Comparison of ENCODE assay signal across 33 cellular contexts in the genomic region with DNA sequence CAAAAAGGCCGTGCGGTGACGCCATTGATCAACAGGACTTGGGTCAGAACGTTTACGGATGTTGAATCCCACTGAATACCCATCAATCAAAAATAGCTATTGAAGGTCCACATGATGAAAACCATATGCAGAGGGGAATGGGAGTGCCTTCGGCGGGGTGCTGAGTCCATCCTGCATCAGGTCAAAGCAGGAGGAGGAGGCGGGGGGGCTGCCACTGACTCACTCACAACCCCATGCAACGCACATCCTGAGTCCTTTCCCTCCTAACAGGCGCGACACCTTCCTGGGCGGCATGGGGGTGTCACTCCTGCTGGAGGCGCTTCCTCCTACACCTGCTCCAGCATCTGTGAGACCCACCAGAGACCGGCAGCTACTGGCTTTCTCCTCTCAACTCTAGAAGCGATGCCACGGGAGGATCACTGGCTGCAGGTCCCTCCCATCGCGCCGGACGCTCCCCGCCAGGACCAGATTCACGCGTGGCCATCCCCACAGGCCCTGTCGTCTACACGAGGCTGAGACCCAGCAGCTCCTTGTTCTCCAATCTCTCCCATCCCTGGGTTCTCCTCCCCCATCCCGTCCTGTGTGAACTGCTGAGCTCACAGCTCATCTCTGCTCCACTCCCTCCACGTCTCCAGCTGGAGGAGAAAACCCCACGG.
DNase-seq lines count a peak whose midpoint lies in the region; ATAC-seq and TF ChIP-seq lines count a peak whose summit lies in the region.
"Had no signal": no experiment of that assay in that cellular context is flagged by ENCODE, and none has a peak within 500 bp of the region (broad histone marks: within the 10 kb centered on the region; RNA-seq: fewer than 3 reads in every experiment).

No MANE protein-coding gene starts in this region.

- no peak overlapping the region for H3K4ac ChIP-seq in IMR-90 (ENCODE audit: low read depth, low read length)

- H2AFZ ChIP-seq in IMR-90 (replicated peaks; ENCODE audit: low read length, poor library complexity): peak overlapping the region; percentile 67
- no peak overlapping the region for H2AFZ ChIP-seq in neural progenitor cell (replicated peaks)
- H2AFZ ChIP-seq: parathyroid adenoma had no signal

- intact Hi-C loops in IMR-90 (cut with micrococcal nuclease): no loop called here

- H3K9ac ChIP-seq in IMR-90 (ENCODE audit: low read depth, low read length) (no peak overlapping the region), neural progenitor cell (no peak overlapping the region)
- H3K9ac ChIP-seq: KMS-11, parathyroid adenoma had no signal

- no peak for TF ChIP-seq POLR2A in IMR-90 (IDR thresholded peaks at IDR 0.05; ENCODE audit: low read depth, low read length)

- H3K9me3 Mint-ChIP-seq in central memory CD8-positive, alpha-beta T cell: no peaks in the 10 kb centered on the region
- peaks cover 29% of the 10 kb centered on the region for H3K9me3 Mint-ChIP-seq in neural progenitor cell
- peaks cover 3% of the 10 kb centered on the region for H3K9me3 Mint-ChIP-seq in activated CD8-positive, alpha-beta memory T cell treated with anti-CD3 and anti-CD28 coated beads, Interleukin-2, amount 10 ng/mL, durations not matched to agents 7 days and 5 days (ENCODE audit: low read depth)
- H3K9me3 Mint-ChIP-seq in WTC11: peaks cover 15% of the 10 kb centered on the region

- no peak overlapping the region for H3K18ac ChIP-seq in IMR-90 (ENCODE audit: low read depth, low read length)

- DNase-seq in IMR-90 (no peak), neural progenitor cell (ENCODE audit: low spot score) (no peak), WTC11 (ENCODE audit: low spot score) (no peak), A172 (ENCODE audit: low spot score) (no peak)
- DNase-seq in central memory CD8-positive, alpha-beta T cell (ENCODE audit: low spot score in 2 of 2): no peak
- no peak for DNase-seq in activated CD8-positive, alpha-beta memory T cell treated with anti-CD3 and anti-CD28 coated beads, Interleukin-2, amount 10 ng/mL, durations not matched to agents 7 days and 5 days
- DNase-seq: activated CD4-positive, alpha-beta T cell treated with anti-CD3 and anti-CD28 coated beads, Interleukin-2, amount 50 U/mL, for 4 hours; activated CD4-positive, CD25-positive, alpha-beta regulatory T cell; activated naive CD4-positive, alpha-beta T cell treated with anti-CD3 and anti-CD28 coated beads, Interleukin-2, amount 50 U/mL, for 16 hours; BE2C; caudate nucleus; dermis blood vessel endothelial cell; HCEC 1CT; lower lobe of right lung; MM.1S; mucosa of descending colon; NCI-H1417 treated with DMSO at 0.1 percent for 48 hours; NCI-H2081 treated with DMSO at 0.1 percent for 48 hours; NCI-H446; nephron progenitor cell; RPMI8226; stimulated activated CD4-positive, alpha-beta T cell treated with anti-CD3 and anti-CD28 coated beads, Interleukin-12 subunit alpha, Interleukin-12 subunit beta, amount 100 ng/mL, for 4 hours; stimulated activated naive B cell treated with anti-CD40 and anti-IgM and Interleukin-4, amounts not matched to agents 10 μg/mL and 1 μg/mL and 100 μg/mL, for 72 hours; T-helper 1 cell had no signal

- CTCF ChIA-PET in IMR-90 (lab: Yijun Ruan, JAX) (no interaction called here), WTC11 (lab: Charles Lee) (no interaction called here)
- CTCF ChIA-PET in activated CD8-positive, alpha-beta memory T cell treated with anti-CD3 and anti-CD28 coated beads, Interleukin-2, amount 10 ng/mL, durations not matched to agents 7 days and 5 days (lab: Charles Lee): no interaction called here

- POLR2A ChIA-PET in IMR-90 (lab: Charles Lee; ENCODE audit: unreplicated experiment) (interaction anchor here (0.6 kb wide), 1 partner anchor 27 kb away, joined by 3 read pairs; no protein-coding TSS in a partner anchor), WTC11 (lab: Charles Lee) (no interaction called here)

- BruUV-seq in IMR-90 (replicated peaks; lab: Mats Ljungman, UMichigan): no TSS peak

- H2AK9ac ChIP-seq in IMR-90 (replicated peaks; ENCODE audit: low read depth, low read length, poor library complexity): peak overlapping the region; percentile 22

- H3K4me3 Mint-ChIP-seq in central memory CD8-positive, alpha-beta T cell: peak overlapping the region; percentile 31
- H3K4me3 Mint-ChIP-seq in neural progenitor cell (peak overlapping the region; percentile 41), WTC11 (no peak overlapping the region)
- no peak overlapping the region for H3K4me3 Mint-ChIP-seq in activated CD8-positive, alpha-beta memory T cell treated with anti-CD3 and anti-CD28 coated beads, Interleukin-2, amount 10 ng/mL, durations not matched to agents 7 days and 5 days
- H3K4me3 Mint-ChIP-seq: activated T-helper 1 cell treated with anti-CD3 and anti-CD28 coated beads, Interleukin-12 subunit alpha, Interleukin-12 subunit beta, Interleukin-2, Interleukin-4 antibody, amounts not matched to agents 30 ng/mL and 10 ng/mL and 1 ng/mL, durations not matched to agents 14 hours and 24 hours and 36 hours; nephron progenitor cell had no signal

- H3K4me1 ChIP-seq in IMR-90 (ENCODE audit: control insufficient read depth, insufficient read depth, low read length) (peaks cover 15% of the 10 kb centered on the region), neural progenitor cell (peaks cover 23% of the 10 kb centered on the region)
- H3K4me1 ChIP-seq: BE2C, lower lobe of right lung, parathyroid adenoma, right atrium auricular region had no signal

- ATAC-seq in IMR-90 (ENCODE audit: low read depth) (no peak), HG02973 (IDR thresholded peaks at IDR 0.05; ENCODE audit: unreplicated experiment) (no peak), WTC11 (no peak)
- peak; percentile 20 for ATAC-seq in central memory CD8-positive, alpha-beta T cell (replicated peaks; ENCODE audit: extremely low read depth, poor library complexity, severe bottlenecking)
- no peak for ATAC-seq in activated CD8-positive, alpha-beta memory T cell treated with anti-CD3 and anti-CD28 coated beads, Interleukin-2, amount 10 ng/mL, durations not matched to agents 7 days and 5 days
- ATAC-seq: A549; stimulated activated naive B cell treated with anti-CD40 and anti-IgM and Interleukin-4, amounts not matched to agents 10 μg/mL and 1 μg/mL and 100 μg/mL, for 72 hours had no signal

- no peaks in the 10 kb centered on the region for H3K79me1 ChIP-seq in IMR-90 (ENCODE audit: low read depth in 1 of 2, low read length in 2 of 2)

- WGBS in IMR-90 (ENCODE audit: extremely low coverage in 2 of 2, insufficient read length in 1 of 2), 2 experiments: 100% methylated on average over 2 of the region's 28 CpGs; no CpG with 5 or more reads in 1 of the 2 experiments

- H4K20me1 ChIP-seq in IMR-90 (ENCODE audit: insufficient read depth, low read length): no peaks in the 10 kb centered on the region
- H4K20me1 ChIP-seq in neural progenitor cell (ENCODE audit: low read depth): no peaks in the 10 kb centered on the region

- no peak overlapping the region for H3K56ac ChIP-seq in IMR-90 (ENCODE audit: extremely low read depth, insufficient read depth, low read length)

- TF ChIP-seq RAD21 in IMR-90 (IDR thresholded peaks at IDR 0.05; ENCODE audit: low read length): no peak

- H3K4me3 ChIP-seq in IMR-90 (ENCODE audit: insufficient read depth, low read depth, low read length) (no peak overlapping the region; the same call in 1 of the 2 replicates), neural progenitor cell (no peak overlapping the region)
- H3K4me3 ChIP-seq: A549, lower lobe of right lung, mucosa of descending colon, right atrium auricular region, SJSA1, thyroid gland had no signal

- H2BK20ac ChIP-seq in IMR-90 (ENCODE audit: low read depth, low read length): no peak overlapping the region

- no peak overlapping the region for H3K14ac ChIP-seq in IMR-90 (replicated peaks; ENCODE audit: low read depth, low read length)

- H4K8ac ChIP-seq in IMR-90 (ENCODE audit: low read depth in 2 of 2, low read length in 2 of 2): no peak overlapping the region

- H3K27ac ChIP-seq in 22Rv1: peak overlapping the region; percentile 46; the same call in 1 of the 2 replicates
- H3K27ac ChIP-seq in IMR-90 (ENCODE audit: insufficient read depth, low read length): 0 out of 2 replicates have a peak overlapping the region, but pooled peaks have one; percentile 3
- no peak overlapping the region for H3K27ac ChIP-seq in neural progenitor cell
- H3K27ac ChIP-seq: A549, KMS-11, lower lobe of right lung, parathyroid adenoma, right atrium auricular region, SJSA1, thyroid gland had no signal

- H3K23ac ChIP-seq in IMR-90 (ENCODE audit: low read depth, low read length): no peak overlapping the region

- peaks cover 21% of the 10 kb centered on the region for H3K27me3 Mint-ChIP-seq in central memory CD8-positive, alpha-beta T cell
- peaks cover 15% of the 10 kb centered on the region for H3K27me3 Mint-ChIP-seq in neural progenitor cell (ENCODE audit: insufficient read depth, low read depth)
- H3K27me3 Mint-ChIP-seq in activated CD8-positive, alpha-beta memory T cell treated with anti-CD3 and anti-CD28 coated beads, Interleukin-2, amount 10 ng/mL, durations not matched to agents 7 days and 5 days: no peaks in the 10 kb centered on the region
- H3K27me3 Mint-ChIP-seq in WTC11 (ENCODE audit: low read depth): peaks cover 17% of the 10 kb centered on the region

- no peak overlapping the region for H2BK15ac ChIP-seq in IMR-90 (ENCODE audit: low read depth, low read length)

- H3F3A ChIP-seq in neural progenitor cell (ENCODE audit: low read depth): peaks cover 21% of the 10 kb centered on the region

- H2BK120ac ChIP-seq in IMR-90 (ENCODE audit: low read depth, low read length): no peak overlapping the region

- H4K91ac ChIP-seq in IMR-90 (ENCODE audit: insufficient read depth, low read depth, low read length): peak overlapping the region; percentile 6; the same call in 1 of the 2 replicates

- no peak overlapping the region for H4K5ac ChIP-seq in IMR-90 (ENCODE audit: low read depth, low read length)

- H3K4me1 Mint-ChIP-seq in central memory CD8-positive, alpha-beta T cell: no peaks in the 10 kb centered on the region
- H3K4me1 Mint-ChIP-seq in neural progenitor cell (peaks cover 47% of the 10 kb centered on the region), WTC11 (peaks cover 22% of the 10 kb centered on the region)
- H3K4me1 Mint-ChIP-seq in activated CD8-positive, alpha-beta memory T cell treated with anti-CD3 and anti-CD28 coated beads, Interleukin-2, amount 10 ng/mL, durations not matched to agents 7 days and 5 days: no peaks in the 10 kb centered on the region
- H3K4me1 Mint-ChIP-seq: stimulated activated naive B cell treated with anti-CD40 and anti-IgM and Interleukin-4, amounts not matched to agents 10 μg/mL and 1 μg/mL and 100 μg/mL, for 72 hours had no signal

- H3K9me3 ChIP-seq in IMR-90 (ENCODE audit: control insufficient read depth, insufficient read depth, low read length) (no peaks in the 10 kb centered on the region), neural progenitor cell (ENCODE audit: low read depth) (no peaks in the 10 kb centered on the region)
- H3K9me3 ChIP-seq: A549, BE2C, lower lobe of right lung, mucosa of descending colon, right atrium auricular region, SJSA1, thyroid gland had no signal

- H3K79me2 ChIP-seq in neural progenitor cell (ENCODE audit: low read depth): no peaks in the 10 kb centered on the region
- H3K79me2 ChIP-seq: parathyroid adenoma had no signal

- no peak overlapping the region for H2BK5ac ChIP-seq in IMR-90 (ENCODE audit: low read depth, low read length, poor library complexity, severe bottlenecking)

- TF ChIP-seq CTCF in 22Rv1 (IDR thresholded peaks at IDR 0.05) (no peak), IMR-90 (conservative IDR thresholded peaks at IDR 0.05; ENCODE audit: low read depth, low read length) (no peak), neural progenitor cell (IDR thresholded peaks at IDR 0.05) (no peak), WTC11 (IDR thresholded peaks at IDR 0.05) (no peak)

- H2AK5ac ChIP-seq in IMR-90 (ENCODE audit: low read depth, low read length): no peak overlapping the region

- H3K9me1 ChIP-seq in IMR-90 (ENCODE audit: insufficient read depth, low read length): peaks cover 3% of the 10 kb centered on the region; the same call in 1 of the 2 replicates

- in situ Hi-C loops in IMR-90 (cut with MboI; ENCODE audit: low sequenced_read_pairs): no loop called here

- no peaks in the 10 kb centered on the region for H3K27me3 ChIP-seq in IMR-90 (ENCODE audit: control insufficient read depth, insufficient read depth, low read length)
- H3K27me3 ChIP-seq in neural progenitor cell: no peaks in the 10 kb centered on the region
- H3K27me3 ChIP-seq: BE2C, right atrium auricular region, SJSA1, thyroid gland had no signal

- no peaks in the 10 kb centered on the region for H3K36me3 ChIP-seq in IMR-90 (ENCODE audit: control insufficient read depth, insufficient read depth, low read length)
- H3K36me3 ChIP-seq in neural progenitor cell: no peaks in the 10 kb centered on the region
- H3K36me3 ChIP-seq: BE2C, lower lobe of right lung, right atrium auricular region, SJSA1, thyroid gland had no signal

- H3K27ac Mint-ChIP-seq in central memory CD8-positive, alpha-beta T cell (ENCODE audit: low read depth): no peak overlapping the region
- H3K27ac Mint-ChIP-seq in neural progenitor cell (peak overlapping the region; percentile 89), WTC11 (no peak overlapping the region)
- no peak overlapping the region for H3K27ac Mint-ChIP-seq in activated CD8-positive, alpha-beta memory T cell treated with anti-CD3 and anti-CD28 coated beads, Interleukin-2, amount 10 ng/mL, durations not matched to agents 7 days and 5 days
- H3K27ac Mint-ChIP-seq: activated T-helper 1 cell treated with anti-CD3 and anti-CD28 coated beads, Interleukin-12 subunit alpha, Interleukin-12 subunit beta, Interleukin-2, Interleukin-4 antibody, amounts not matched to agents 30 ng/mL and 10 ng/mL and 1 ng/mL, durations not matched to agents 14 hours and 24 hours and 36 hours; nephron progenitor cell; stimulated activated naive B cell treated with anti-CD40 and anti-IgM and Interleukin-4, amounts not matched to agents 10 μg/mL and 1 μg/mL and 100 μg/mL, for 72 hours had no signal

- dilution Hi-C loops in IMR-90 (cut with HindIII; ENCODE audit: low sequenced_read_pairs, unreplicated experiment): no loop called here

- no peak overlapping the region for H3K4me2 ChIP-seq in IMR-90 (ENCODE audit: low read depth, low read length)
- H3K4me2 ChIP-seq in neural progenitor cell: no peak overlapping the region
- H3K4me2 ChIP-seq: A549, KMS-11 had no signal

- H3K36me3 Mint-ChIP-seq in central memory CD8-positive, alpha-beta T cell (ENCODE audit: insufficient read depth): no peaks in the 10 kb centered on the region
- H3K36me3 Mint-ChIP-seq in neural progenitor cell: peaks cover 11% of the 10 kb centered on the region
- no peaks in the 10 kb centered on the region for H3K36me3 Mint-ChIP-seq in activated CD8-positive, alpha-beta memory T cell treated with anti-CD3 and anti-CD28 coated beads, Interleukin-2, amount 10 ng/mL, durations not matched to agents 7 days and 5 days
- H3K36me3 Mint-ChIP-seq in WTC11: peaks cover 23% of the 10 kb centered on the region
- H3K36me3 Mint-ChIP-seq: stimulated activated naive B cell treated with anti-CD40 and anti-IgM and Interleukin-4, amounts not matched to agents 10 μg/mL and 1 μg/mL and 100 μg/mL, for 72 hours had no signal

Comparison
In these comparisons a context has a peak if more than half of its experiments do, and no peak if none do; other contexts are left out.
1. H3K4me3 Mint-ChIP-seq: peak in central memory CD8-positive, alpha-beta T cell (single experiment) and neural progenitor cell (single experiment); none in activated CD8-positive, alpha-beta memory T cell treated with anti-CD3 and anti-CD28 coated beads, Interleukin-2, amount 10 ng/mL, durations not matched to agents 7 days and 5 days (single experiment) and WTC11 (single experiment).